Comparison of ENCODE assay signal across 11 cellular contexts in the genomic region with DNA sequence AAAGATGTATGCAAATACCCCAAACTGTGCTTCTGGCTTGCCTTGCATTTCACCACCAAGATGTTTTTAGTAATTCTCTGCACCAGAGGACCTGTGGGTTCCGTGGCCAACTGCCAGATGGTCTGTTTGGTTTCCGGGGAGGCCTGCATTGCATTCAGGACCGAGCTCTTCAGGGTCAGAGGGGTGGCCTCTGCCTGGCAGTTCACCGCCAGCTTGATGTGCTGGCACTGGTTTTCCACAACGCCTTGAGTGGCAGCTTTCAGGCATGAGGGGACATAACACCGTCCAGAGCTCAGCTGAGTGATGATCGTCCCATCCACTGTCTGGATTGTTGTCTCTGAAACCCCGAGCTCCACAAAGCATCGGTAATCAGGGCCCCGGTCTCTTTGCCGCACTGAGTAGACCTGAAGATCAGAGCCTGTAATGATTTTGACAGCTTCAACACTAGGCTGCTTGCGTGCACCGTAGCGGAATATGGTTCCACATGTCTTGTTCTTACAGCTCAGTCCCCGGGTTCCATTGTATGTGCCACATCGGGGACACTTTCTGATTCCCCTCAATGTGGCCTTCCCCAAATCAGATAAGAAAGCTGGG. TPM values are rescaled to one million over a fixed set of nuclear protein-coding genes. Genes with fewer than 3 reads are reported as not detected.
DNase-seq lines count a peak whose midpoint lies in the region; ATAC-seq, FAIRE-seq and TF ChIP-seq lines count a peak whose summit lies in the region.
"Had no signal": no experiment of that assay in that cellular context is flagged by ENCODE, and none has a peak within 500 bp of the region (broad histone marks: within the 10 kb centered on the region; RNA-seq: fewer than 3 reads in every experiment).

No MANE protein-coding gene starts in this region.

- no peak overlapping the region for H3K4ac ChIP-seq in neuronal stem cell (ENCODE audit: low read length)

- H2BK120ac ChIP-seq in neuronal stem cell (ENCODE audit: low read depth, low read length): no peak overlapping the region

- H3K9me3 ChIP-seq in neuronal stem cell (replicated peaks in 1 of 2; ENCODE audit: control insufficient read depth in 2 of 2, insufficient read depth in 1 of 2, low read depth in 1 of 2, low read length in 2 of 2): no peaks in the 10 kb centered on the region

- no peak overlapping the region for H3K14ac ChIP-seq in neuronal stem cell (ENCODE audit: low read length)

- no peak overlapping the region for H3K9ac ChIP-seq in neuronal stem cell (ENCODE audit: low read depth, low read length, poor library complexity)

- FAIRE-seq in H54 (lab: Jason Lieb, UNC): no peak

- POLR2A ChIA-PET in naive thymus-derived CD8-positive, alpha-beta T cell (lab: Charles Lee): interaction anchor here (0.7 to 1.6 kb wide), 2 partner anchors 10 to 18 kb away, joined by 3 to 5 read pairs; partner anchors contain the start of gene C2orf42

- H3K27ac Mint-ChIP-seq in IgD-negative memory B cell (peak overlapping the region; percentile 47 to 95 (median 59)), type B pancreatic cell (no peak overlapping the region)
- no peak overlapping the region for H3K27ac Mint-ChIP-seq in naive thymus-derived CD8-positive, alpha-beta T cell
- H3K27ac Mint-ChIP-seq in activated naive CD4-positive, alpha-beta T cell treated with anti-CD3 and anti-CD28 coated beads for 36 hours: no peak overlapping the region

- DNase-seq in H54 (ENCODE audit: insufficient read length, low spot score): peak; percentile 22
- no peak for DNase-seq in neuronal stem cell (ENCODE audit: low spot score)
- DNase-seq in type B pancreatic cell (ENCODE audit: extremely low spot score, unreplicated experiment): no peak
- no peak for DNase-seq in naive thymus-derived CD8-positive, alpha-beta T cell
- DNase-seq in activated naive CD4-positive, alpha-beta T cell treated with anti-CD3 and anti-CD28 coated beads for 36 hours: no peak
- no peak for DNase-seq in NCI-H1105 treated with DMSO at 0.1 percent for 48 hours (lab: John Stamatoyannopoulos, UW)
- DNase-seq: NCI-H226, occipital lobe, SW 1271 had no signal

- no peak overlapping the region for H4K91ac ChIP-seq in neuronal stem cell (ENCODE audit: low read depth, low read length, poor library complexity)

- H3K4me2 ChIP-seq in neuronal stem cell (ENCODE audit: insufficient read depth, low read length, poor library complexity, severe bottlenecking): no peak overlapping the region

- no peak overlapping the region for H2BK15ac ChIP-seq in neuronal stem cell (ENCODE audit: low read length)

- peak overlapping the region; percentile 40 for H3K23ac ChIP-seq in neuronal stem cell (ENCODE audit: low read depth, low read length, poor library complexity)

- peak overlapping the region; percentile 37 to 92 (median 83) for H3K4me3 Mint-ChIP-seq in IgD-negative memory B cell
- H3K4me3 Mint-ChIP-seq in type B pancreatic cell: no peak overlapping the region
- H3K4me3 Mint-ChIP-seq in naive thymus-derived CD8-positive, alpha-beta T cell: no peak overlapping the region
- H3K4me3 Mint-ChIP-seq in activated naive CD4-positive, alpha-beta T cell treated with anti-CD3 and anti-CD28 coated beads for 36 hours: no peak overlapping the region

- intact Hi-C loops in activated naive CD4-positive, alpha-beta T cell treated with anti-CD3 and anti-CD28 coated beads for 36 hours (cut with micrococcal nuclease): no loop called here

- no peaks in the 10 kb centered on the region for H3K4me1 ChIP-seq in neuronal stem cell (ENCODE audit: control insufficient read depth in 2 of 2, insufficient read depth in 1 of 2, low read depth in 1 of 2, low read length in 2 of 2)

- H3K4me3 ChIP-seq in neuronal stem cell (ENCODE audit: low read length in 2 of 2): no peak overlapping the region

- ATAC-seq in GM18873 (IDR thresholded peaks at IDR 0.05; ENCODE audit: low FRiP score, unreplicated experiment): peak; percentile 69
- ATAC-seq in naive thymus-derived CD8-positive, alpha-beta T cell: no peak

- no peak for TF ChIP-seq POLR2A in H54 (IDR thresholded peaks at IDR 0.05; ENCODE audit: low read depth, low read length)

- WGBS in neuronal stem cell (ENCODE audit: extremely low coverage in 2 of 2, insufficient read length in 2 of 2, insufficient replicate concordance in 1 of 2), 2 donors: no CpG with 5 or more reads among the region's 16 CpGs

- H3K9me3 Mint-ChIP-seq in IgD-negative memory B cell: no peaks in the 10 kb centered on the region
- no peaks in the 10 kb centered on the region for H3K9me3 Mint-ChIP-seq in type B pancreatic cell
- H3K9me3 Mint-ChIP-seq in naive thymus-derived CD8-positive, alpha-beta T cell: no peaks in the 10 kb centered on the region
- H3K9me3 Mint-ChIP-seq in activated naive CD4-positive, alpha-beta T cell treated with anti-CD3 and anti-CD28 coated beads for 36 hours: no peaks in the 10 kb centered on the region

- H3K18ac ChIP-seq in neuronal stem cell (ENCODE audit: low read length): no peak overlapping the region

- no peak overlapping the region for H2AK5ac ChIP-seq in neuronal stem cell (ENCODE audit: low read depth, low read length)

- no peak overlapping the region for H4K8ac ChIP-seq in neuronal stem cell (ENCODE audit: low read depth, low read length)

- no peak overlapping the region for H2AFZ ChIP-seq in neuronal stem cell (ENCODE audit: low read length)

- peaks cover 8 to 55% of the 10 kb centered on the region in 2 donors for H3K36me3 ChIP-seq in neuronal stem cell (replicated peaks in 1 of 2; ENCODE audit: control insufficient read depth in 2 of 2, insufficient read depth in 2 of 2, low read length in 2 of 2)

- no peak overlapping the region for H3K27ac ChIP-seq in neuronal stem cell (replicated peaks; ENCODE audit: low read length)

- CTCF ChIA-PET in activated naive CD4-positive, alpha-beta T cell treated with anti-CD3 and anti-CD28 coated beads for 36 hours (lab: Charles Lee): interaction anchor here (0.6 to 0.9 kb wide), 3 partner anchors 8 to 99 kb away, joined by 3 to 4 read pairs (median 3); partner anchors contain the start of gene C2orf42

- peaks cover 2% of the 10 kb centered on the region for H3K79me1 ChIP-seq in neuronal stem cell (ENCODE audit: low read depth, low read length)

- TF ChIP-seq CTCF in type B pancreatic cell (conservative IDR thresholded peaks at IDR 0.05): no peak

- peaks cover 6% of the 10 kb centered on the region for H3K36me3 Mint-ChIP-seq in IgD-negative memory B cell
- peaks cover 3% of the 10 kb centered on the region for H3K36me3 Mint-ChIP-seq in type B pancreatic cell
- peaks cover 0 to 59% (median 14%) of the 10 kb centered on the region in 3 donors for H3K36me3 Mint-ChIP-seq in naive thymus-derived CD8-positive, alpha-beta T cell
- H3K36me3 Mint-ChIP-seq in activated naive CD4-positive, alpha-beta T cell treated with anti-CD3 and anti-CD28 coated beads for 36 hours (ENCODE audit: low read depth): peaks cover 11% of the 10 kb centered on the region

- H2BK5ac ChIP-seq in neuronal stem cell (ENCODE audit: low read length): no peak overlapping the region

- no peak overlapping the region for H2BK12ac ChIP-seq in neuronal stem cell (ENCODE audit: low read length)

- no peaks in the 10 kb centered on the region for H3K27me3 ChIP-seq in neuronal stem cell (ENCODE audit: control insufficient read depth in 3 of 3, insufficient read depth in 3 of 3, low read depth in 1 of 3, low read length in 3 of 3)

- no peaks in the 10 kb centered on the region for H3K27me3 Mint-ChIP-seq in IgD-negative memory B cell
- H3K27me3 Mint-ChIP-seq in type B pancreatic cell: no peaks in the 10 kb centered on the region
- H3K27me3 Mint-ChIP-seq in naive thymus-derived CD8-positive, alpha-beta T cell: no peaks in the 10 kb centered on the region
- H3K27me3 Mint-ChIP-seq in activated naive CD4-positive, alpha-beta T cell treated with anti-CD3 and anti-CD28 coated beads for 36 hours (ENCODE audit: low read depth): no peaks in the 10 kb centered on the region

- H3K4me1 Mint-ChIP-seq in IgD-negative memory B cell (peaks cover 16 to 18% (median 17%) of the 10 kb centered on the region in 3 donors), type B pancreatic cell (ENCODE audit: unreplicated experiment) (no peaks in the 10 kb centered on the region)
- peaks cover 0 to 9% (median 0%) of the 10 kb centered on the region in 4 donors for H3K4me1 Mint-ChIP-seq in naive thymus-derived CD8-positive, alpha-beta T cell
- H3K4me1 Mint-ChIP-seq in activated naive CD4-positive, alpha-beta T cell treated with anti-CD3 and anti-CD28 coated beads for 36 hours (ENCODE audit: low read depth): no peaks in the 10 kb centered on the region

RNA-seq across cellular contexts. Expression of gene C2orf42, which starts 9.4 kb away (rescaled TPM):
- 30.7 TPM for polyA plus RNA-seq in IgD-negative memory B cell
- 5.4 TPM for polyA plus RNA-seq in neuronal stem cell (2013, experiment 1 of 2)
- 5.6 TPM for polyA plus RNA-seq in neuronal stem cell (2013, experiment 2 of 2)
- total RNA-seq in type B pancreatic cell (ENCODE audit: low replicate concordance): 15.5 and 18.8 TPM in 2 replicates
- total RNA-seq in naive thymus-derived CD8-positive, alpha-beta T cell: 10 to 100 TPM; 36.6 to 40.3 TPM
- 10 to 100 TPM; 19.6 to 31.1 (median 19.9) TPM for polyA plus RNA-seq in naive thymus-derived CD8-positive, alpha-beta T cell
- 10 to 100 TPM; 19.2 to 23.3 TPM for total RNA-seq in activated naive CD4-positive, alpha-beta T cell treated with anti-CD3 and anti-CD28 coated beads for 36 hours

Comparison
In these comparisons a context has a peak if more than half of its experiments do, and no peak if none do; other contexts are left out.
1. H3K27ac Mint-ChIP-seq: peak in IgD-negative memory B cell (3 of 3); none in type B pancreatic cell (single experiment), naive thymus-derived CD8-positive, alpha-beta T cell (0 of 10) and activated naive CD4-positive, alpha-beta T cell treated with anti-CD3 and anti-CD28 coated beads for 36 hours (single experiment).
2. H3K4me3 Mint-ChIP-seq: peak in IgD-negative memory B cell (4 of 4); none in type B pancreatic cell (single experiment), naive thymus-derived CD8-positive, alpha-beta T cell (0 of 10) and activated naive CD4-positive, alpha-beta T cell treated with anti-CD3 and anti-CD28 coated beads for 36 hours (single experiment).